1 cellular context compared by ENCODE assay signal in the genomic region with DNA sequence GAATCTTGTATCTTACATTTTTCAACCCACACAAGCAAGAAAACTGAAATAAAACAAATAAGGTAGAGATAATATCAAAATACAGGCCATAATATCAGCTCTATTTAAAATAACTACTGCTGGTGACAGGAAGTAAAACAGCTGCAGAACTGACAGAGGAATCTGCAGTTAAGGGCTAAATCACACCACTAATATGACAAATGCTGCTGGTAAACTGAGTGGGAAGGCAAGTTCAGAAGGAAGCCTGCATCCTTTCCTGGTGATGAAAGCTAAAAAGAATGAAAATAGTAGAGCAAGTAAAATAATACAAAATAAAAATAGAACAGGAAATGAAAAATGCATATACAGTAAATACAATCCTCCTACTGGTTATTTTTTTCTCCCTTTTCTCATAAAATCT.
TF ChIP-seq lines count a peak whose summit lies in the region.

No MANE protein-coding gene starts in this region.

TF ChIP-seq in WTC11, 78 proteins besides CTCF, POLR2A, EP300 and RAD21 (continued from another document):
- TF ChIP-seq, protein P1, sequence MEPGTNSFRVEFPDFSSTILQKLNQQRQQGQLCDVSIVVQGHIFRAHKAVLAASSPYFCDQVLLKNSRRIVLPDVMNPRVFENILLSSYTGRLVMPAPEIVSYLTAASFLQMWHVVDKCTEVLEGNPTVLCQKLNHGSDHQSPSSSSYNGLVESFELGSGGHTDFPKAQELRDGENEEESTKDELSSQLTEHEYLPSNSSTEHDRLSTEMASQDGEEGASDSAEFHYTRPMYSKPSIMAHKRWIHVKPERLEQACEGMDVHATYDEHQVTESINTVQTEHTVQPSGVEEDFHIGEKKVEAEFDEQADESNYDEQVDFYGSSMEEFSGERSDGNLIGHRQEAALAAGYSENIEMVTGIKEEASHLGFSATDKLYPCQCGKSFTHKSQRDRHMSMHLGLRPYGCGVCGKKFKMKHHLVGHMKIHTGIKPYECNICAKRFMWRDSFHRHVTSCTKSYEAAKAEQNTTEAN (CRISPR knock-in tag; IDR thresholded peaks at IDR 0.05), result no peak
- no peak for TF ChIP-seq ZNF263 (CRISPR knock-in tag; IDR thresholded peaks at IDR 0.05; ENCODE audit: low read depth)
- no peak for TF ChIP-seq SP1 (CRISPR knock-in tag; conservative IDR thresholded peaks at IDR 0.05)
- TF ChIP-seq HMGA2 (CRISPR knock-in tag; IDR thresholded peaks at IDR 0.05), result no peak
- TF ChIP-seq, protein P2, sequence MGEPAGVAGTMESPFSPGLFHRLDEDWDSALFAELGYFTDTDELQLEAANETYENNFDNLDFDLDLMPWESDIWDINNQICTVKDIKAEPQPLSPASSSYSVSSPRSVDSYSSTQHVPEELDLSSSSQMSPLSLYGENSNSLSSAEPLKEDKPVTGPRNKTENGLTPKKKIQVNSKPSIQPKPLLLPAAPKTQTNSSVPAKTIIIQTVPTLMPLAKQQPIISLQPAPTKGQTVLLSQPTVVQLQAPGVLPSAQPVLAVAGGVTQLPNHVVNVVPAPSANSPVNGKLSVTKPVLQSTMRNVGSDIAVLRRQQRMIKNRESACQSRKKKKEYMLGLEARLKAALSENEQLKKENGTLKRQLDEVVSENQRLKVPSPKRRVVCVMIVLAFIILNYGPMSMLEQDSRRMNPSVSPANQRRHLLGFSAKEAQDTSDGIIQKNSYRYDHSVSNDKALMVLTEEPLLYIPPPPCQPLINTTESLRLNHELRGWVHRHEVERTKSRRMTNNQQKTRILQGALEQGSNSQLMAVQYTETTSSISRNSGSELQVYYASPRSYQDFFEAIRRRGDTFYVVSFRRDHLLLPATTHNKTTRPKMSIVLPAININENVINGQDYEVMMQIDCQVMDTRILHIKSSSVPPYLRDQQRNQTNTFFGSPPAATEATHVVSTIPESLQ (CRISPR knock-in tag; IDR thresholded peaks at IDR 0.05), result no peak
- no peak for TF ChIP-seq NR2C2 (CRISPR knock-in tag; IDR thresholded peaks at IDR 0.05)
- TF ChIP-seq, protein P3, sequence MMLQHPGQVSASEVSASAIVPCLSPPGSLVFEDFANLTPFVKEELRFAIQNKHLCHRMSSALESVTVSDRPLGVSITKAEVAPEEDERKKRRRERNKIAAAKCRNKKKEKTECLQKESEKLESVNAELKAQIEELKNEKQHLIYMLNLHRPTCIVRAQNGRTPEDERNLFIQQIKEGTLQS (CRISPR knock-in tag; conservative IDR thresholded peaks at IDR 0.05), result no peak
- no peak for TF ChIP-seq GRHL2 (CRISPR knock-in tag; IDR thresholded peaks at IDR 0.05; ENCODE audit: insufficient replicate concordance, severe bottlenecking)
- no peak for TF ChIP-seq RELA (CRISPR knock-in tag; IDR thresholded peaks at IDR 0.05; ENCODE audit: borderline replicate concordance)
TF ChIP-seq in WTC11: peak in this region for 0.
